ENCODE assay signal across 8 cellular contexts in genomic region chr19:50607874-50608785, GRCh38. TPM values are rescaled to one million over a fixed set of nuclear protein-coding genes. Genes with fewer than 3 reads are reported as not detected.
DNase-seq lines count a peak whose midpoint lies in the region; ATAC-seq, FAIRE-seq and TF ChIP-seq lines count a peak whose summit lies in the region.

No MANE protein-coding gene starts in this region.

- H3K36me3 ChIP-seq in PC-3 (ENCODE audit: low read depth, low read length) = no peaks in the 10 kb centered on the region
- H3K36me3 ChIP-seq in thyroid gland = no peaks in the 10 kb centered on the region

- no TSS peak for BruUV-seq in PC-3 (replicated peaks; lab: Mats Ljungman, UMichigan)

- CTCF ChIA-PET in PC-3 (lab: Charles Lee) = interaction anchor here (0.5 kb wide), 1 partner anchor 55 kb away, joined by 3 read pairs; no protein-coding TSS in a partner anchor

- H3K9ac ChIP-seq in PC-3 (ENCODE audit: low read length) = no peak overlapping the region

- ATAC-seq in PC-3 (no peak), GM21447 (IDR thresholded peaks at IDR 0.05; ENCODE audit: unreplicated experiment) (no peak), HG02623 (IDR thresholded peaks at IDR 0.05; ENCODE audit: unreplicated experiment) (no peak)

- TF ChIP-seq POLR2A in thyroid gland (IDR thresholded peaks at IDR 0.05) = no peak

- H3K4me3 Mint-ChIP-seq in activated T-helper 1 cell treated with anti-CD3 and anti-CD28 coated beads, Interleukin-12 subunit alpha, Interleukin-12 subunit beta, Interleukin-2, Interleukin-4 antibody, amounts not matched to agents 30 ng/mL and 10 ng/mL and 1 ng/mL, durations not matched to agents 14 hours and 24 hours and 36 hours = peak overlapping the region; percentile 32

- H2AFZ ChIP-seq in PC-3 (ENCODE audit: low read length) = no peak overlapping the region

- no peaks in the 10 kb centered on the region for H3K4me1 ChIP-seq in PC-3 (ENCODE audit: insufficient read depth, low read length)
- no peaks in the 10 kb centered on the region for H3K4me1 ChIP-seq in thyroid gland

- intact Hi-C loops in PC-3 (cut with micrococcal nuclease) (no loop called here), thyroid gland (cut with DNase I) (no loop called here)
- intact Hi-C loops in activated T-helper 1 cell treated with anti-CD3 and anti-CD28 coated beads, Interleukin-12 subunit alpha, Interleukin-12 subunit beta, Interleukin-2, Interleukin-4 antibody, amounts not matched to agents 30 ng/mL and 10 ng/mL and 1 ng/mL, durations not matched to agents 14 hours and 24 hours and 36 hours (cut with micrococcal nuclease) = loop anchor here (5.0 kb wide), 1 partner anchor 314 kb away; no protein-coding TSS in a partner anchor

- H3K27ac ChIP-seq in PC-3 (ENCODE audit: low read length) (no peak overlapping the region), thyroid gland (no peak overlapping the region)

- H3K27me3 ChIP-seq in PC-3 (ENCODE audit: low read length) = peaks cover 4% of the 10 kb centered on the region; the same call in 1 of the 2 replicates
- no peaks in the 10 kb centered on the region for H3K27me3 ChIP-seq in thyroid gland

- H3K27ac Mint-ChIP-seq in activated T-helper 1 cell treated with anti-CD3 and anti-CD28 coated beads, Interleukin-12 subunit alpha, Interleukin-12 subunit beta, Interleukin-2, Interleukin-4 antibody, amounts not matched to agents 30 ng/mL and 10 ng/mL and 1 ng/mL, durations not matched to agents 14 hours and 24 hours and 36 hours = no peak overlapping the region

- H3K36me3 Mint-ChIP-seq in activated T-helper 1 cell treated with anti-CD3 and anti-CD28 coated beads, Interleukin-12 subunit alpha, Interleukin-12 subunit beta, Interleukin-2, Interleukin-4 antibody, amounts not matched to agents 30 ng/mL and 10 ng/mL and 1 ng/mL, durations not matched to agents 14 hours and 24 hours and 36 hours (ENCODE audit: low read depth) = no peaks in the 10 kb centered on the region

- FAIRE-seq in frontal cortex (lab: Jason Lieb, UNC) = no peak

- POLR2A ChIA-PET in PC-3 (lab: Charles Lee; ENCODE audit: unreplicated experiment) = no interaction called here

- TF ChIP-seq CTCF in GM20000 (IDR thresholded peaks at IDR 0.05; ENCODE audit: extremely low read depth, missing control alignments) (peak; percentile 47), PC-3 (conservative IDR thresholded peaks at IDR 0.05; ENCODE audit: low read depth, low read length) (peak; percentile 41; the same call in 1 of the 2 replicates), thyroid gland (IDR thresholded peaks at IDR 0.05) (peak in 1 of 6 experiments; percentile 47)

- no peaks in the 10 kb centered on the region for H3K79me2 ChIP-seq in PC-3 (ENCODE audit: low read length)

- H3K4me1 Mint-ChIP-seq in activated T-helper 1 cell treated with anti-CD3 and anti-CD28 coated beads, Interleukin-12 subunit alpha, Interleukin-12 subunit beta, Interleukin-2, Interleukin-4 antibody, amounts not matched to agents 30 ng/mL and 10 ng/mL and 1 ng/mL, durations not matched to agents 14 hours and 24 hours and 36 hours (ENCODE audit: low read depth) = peaks cover 6% of the 10 kb centered on the region

- DNase-seq in GM20000 (ENCODE audit: low spot score) (peak; percentile 88), PC-3 (peak; percentile 34), frontal cortex (ENCODE audit: low spot score in 2 of 2) (peak; percentile 87 to 93), occipital lobe (lab: John Stamatoyannopoulos, UW) (peak; percentile 96), thyroid gland (peak; percentile 54 to 85)
- peak; percentile 63 for DNase-seq in activated T-helper 1 cell treated with anti-CD3 and anti-CD28 coated beads, Interleukin-12 subunit alpha, Interleukin-12 subunit beta, Interleukin-2, Interleukin-4 antibody, amounts not matched to agents 30 ng/mL and 10 ng/mL and 1 ng/mL, durations not matched to agents 14 hours and 24 hours and 36 hours (ENCODE audit: low spot score)

- H3K4me3 ChIP-seq in PC-3 (ENCODE audit: low read length) = no peak overlapping the region
- H3K4me3 ChIP-seq in thyroid gland (replicated peaks in 1 of 3) = no peak overlapping the region

- no peaks in the 10 kb centered on the region for H4K20me1 ChIP-seq in PC-3 (ENCODE audit: low read length)

- H3K27me3 Mint-ChIP-seq in activated T-helper 1 cell treated with anti-CD3 and anti-CD28 coated beads, Interleukin-12 subunit alpha, Interleukin-12 subunit beta, Interleukin-2, Interleukin-4 antibody, amounts not matched to agents 30 ng/mL and 10 ng/mL and 1 ng/mL, durations not matched to agents 14 hours and 24 hours and 36 hours (ENCODE audit: insufficient read depth) = peaks cover 10% of the 10 kb centered on the region

- H3K4me2 ChIP-seq in PC-3 (ENCODE audit: low read length) = no peak overlapping the region

- no peaks in the 10 kb centered on the region for H3K9me2 ChIP-seq in PC-3 (replicated peaks; ENCODE audit: low read length)

- peaks cover 14% of the 10 kb centered on the region for H3K9me3 Mint-ChIP-seq in activated T-helper 1 cell treated with anti-CD3 and anti-CD28 coated beads, Interleukin-12 subunit alpha, Interleukin-12 subunit beta, Interleukin-2, Interleukin-4 antibody, amounts not matched to agents 30 ng/mL and 10 ng/mL and 1 ng/mL, durations not matched to agents 14 hours and 24 hours and 36 hours

- no peaks in the 10 kb centered on the region for H3F3A ChIP-seq in PC-3 (ENCODE audit: low read length, unreplicated experiment)

- WGBS in thyroid gland, 2 donors = 16 to 31% methylated on average over 32 to 56 of the region's 56 CpGs

- H3K9me3 ChIP-seq in PC-3 (ENCODE audit: low read length) (no peaks in the 10 kb centered on the region), thyroid gland (no peaks in the 10 kb centered on the region)

RNA-seq across cellular contexts. Expression of gene SYT3, which starts 31.6 kb away (rescaled TPM):
- total RNA-seq in PC-3 (2014; rRNA removed) (0.12 and 0.18 TPM in 2 replicates), frontal cortex (20.4 TPM), occipital lobe (17.0 TPM), thyroid gland (1 to 10 TPM in 2 of 4 donors, under 1 TPM in 1, not detected in 1; 0.67 to 1.4 (median 1.3) TPM)
- total RNA-seq in activated T-helper 1 cell treated with anti-CD3 and anti-CD28 coated beads, Interleukin-12 subunit alpha, Interleukin-12 subunit beta, Interleukin-2, Interleukin-4 antibody, amounts not matched to agents 30 ng/mL and 10 ng/mL and 1 ng/mL, durations not matched to agents 14 hours and 24 hours and 36 hours = not detected in 2 replicates

RNA-seq across cellular contexts. Expression of gene LRRC4B, which starts 39.9 kb away (rescaled TPM):
- total RNA-seq in PC-3 (2014; rRNA removed) (0.26 and 0.52 TPM in 2 replicates), frontal cortex (78.3 TPM), occipital lobe (75.8 TPM), thyroid gland (1 to 10 TPM in 3 of 4 donors, under 1 TPM in 1; 0.59 to 3.0 (median 1.6) TPM)
- 0.05 and 0.15 TPM in 2 replicates for total RNA-seq in activated T-helper 1 cell treated with anti-CD3 and anti-CD28 coated beads, Interleukin-12 subunit alpha, Interleukin-12 subunit beta, Interleukin-2, Interleukin-4 antibody, amounts not matched to agents 30 ng/mL and 10 ng/mL and 1 ng/mL, durations not matched to agents 14 hours and 24 hours and 36 hours

RNA-seq across cellular contexts. Expression of gene C19orf81, which starts 41.1 kb away (rescaled TPM):
- total RNA-seq in PC-3 (2014; rRNA removed) (5.7 and 20.0 TPM in 2 replicates), frontal cortex (not detected), occipital lobe (2.3 TPM), thyroid gland (1 to 10 TPM in 1 of 4 donors, not detected in 3; 1.7 TPM)
- not detected in 2 replicates for total RNA-seq in activated T-helper 1 cell treated with anti-CD3 and anti-CD28 coated beads, Interleukin-12 subunit alpha, Interleukin-12 subunit beta, Interleukin-2, Interleukin-4 antibody, amounts not matched to agents 30 ng/mL and 10 ng/mL and 1 ng/mL, durations not matched to agents 14 hours and 24 hours and 36 hours

Comparison
In these comparisons a context has a peak if more than half of its experiments do, and no peak if none do; other contexts are left out.
1. DNase-seq: peak in every context shown above with its lines; median percentile 96 in occipital lobe; 90 in frontal cortex; 88 in GM20000; 70 in thyroid gland; 63 in activated T-helper 1 cell treated with anti-CD3 and anti-CD28 coated beads, Interleukin-12 subunit alpha, Interleukin-12 subunit beta, Interleukin-2, Interleukin-4 antibody, amounts not matched to agents 30 ng/mL and 10 ng/mL and 1 ng/mL, durations not matched to agents 14 hours and 24 hours and 36 hours; 34 in PC-3.
2. RNA of gene LRRC4B, which starts 39.9 kb away (total RNA-seq): 78.3 TPM in frontal cortex (single experiment) and 75.8 TPM in occipital lobe (single experiment); 0.59 to 3.0 TPM in thyroid gland, 0.26 to 0.52 TPM in PC-3 and 0.05 to 0.15 TPM in activated T-helper 1 cell treated with anti-CD3 and anti-CD28 coated beads, Interleukin-12 subunit alpha, Interleukin-12 subunit beta, Interleukin-2, Interleukin-4 antibody, amounts not matched to agents 30 ng/mL and 10 ng/mL and 1 ng/mL, durations not matched to agents 14 hours and 24 hours and 36 hours; every median in the first group is over 10 times any median in the second.